3 cellular contexts compared by ENCODE assay signal in the genomic region with DNA sequence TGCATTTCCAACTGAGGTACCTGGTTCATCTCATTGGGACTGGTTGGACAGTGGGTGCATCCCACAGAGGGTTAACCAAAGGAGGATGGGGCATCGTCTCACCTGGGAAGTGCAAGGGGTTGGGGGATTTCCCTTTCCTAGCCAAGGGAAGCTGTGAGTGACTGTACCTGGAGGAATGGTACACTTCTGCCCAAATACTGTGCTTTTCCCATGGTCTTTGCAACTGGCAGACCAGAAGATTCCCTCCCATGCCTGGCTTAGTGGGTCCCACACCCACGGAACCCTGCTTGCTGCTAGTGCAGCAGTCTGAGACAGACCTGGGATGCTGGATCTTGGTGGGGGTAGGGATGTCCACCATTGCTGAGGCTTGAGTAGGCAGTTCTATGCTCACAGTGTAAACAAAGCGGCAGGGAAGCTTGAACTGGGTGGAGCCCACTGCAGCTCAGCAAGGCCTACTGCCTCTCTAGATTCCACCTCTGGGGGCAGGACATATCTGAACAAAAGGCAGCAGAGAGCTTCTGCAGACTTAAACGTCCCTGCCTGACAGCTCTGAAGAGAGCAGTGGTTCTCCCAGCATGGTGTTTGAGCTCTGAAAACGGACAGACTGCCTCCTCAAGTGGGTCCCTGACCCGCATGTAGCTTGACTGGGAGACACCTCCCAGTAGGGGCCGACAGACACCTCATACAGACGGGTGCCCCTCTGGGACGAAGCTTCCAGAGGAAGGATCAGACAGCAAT. TPM values are rescaled to one million over a fixed set of nuclear protein-coding genes. Genes with fewer than 3 reads are reported as not detected.
"Had no signal": no experiment of that assay in that cellular context is flagged by ENCODE, and none has a peak within 500 bp of the region (broad histone marks: within the 10 kb centered on the region; RNA-seq: fewer than 3 reads in every experiment).

No MANE protein-coding gene starts in this region.

RNA-seq across cellular contexts. Expression of a gene that starts 9.7 kb away (rescaled TPM):
- total RNA-seq: naive thymus-derived CD8-positive, alpha-beta T cell; natural killer cell treated with Interleukin-12 subunit alpha and Interleukin-12 subunit beta and Interleukin-15 and Interleukin-18, amount 100 ng/mL, for 72 hours had no signal
- polyA plus RNA-seq: naive thymus-derived CD8-positive, alpha-beta T cell had no signal

RNA-seq across cellular contexts. Expression of a gene that starts 15.6 kb away (rescaled TPM):
- total RNA-seq: naive thymus-derived CD8-positive, alpha-beta T cell; natural killer cell treated with Interleukin-12 subunit alpha and Interleukin-12 subunit beta and Interleukin-15 and Interleukin-18, amount 100 ng/mL, for 72 hours; smooth muscle cell had no signal
- polyA plus RNA-seq: naive thymus-derived CD8-positive, alpha-beta T cell had no signal
